ENCODE assay signal across 11 cellular contexts in the genomic region with DNA sequence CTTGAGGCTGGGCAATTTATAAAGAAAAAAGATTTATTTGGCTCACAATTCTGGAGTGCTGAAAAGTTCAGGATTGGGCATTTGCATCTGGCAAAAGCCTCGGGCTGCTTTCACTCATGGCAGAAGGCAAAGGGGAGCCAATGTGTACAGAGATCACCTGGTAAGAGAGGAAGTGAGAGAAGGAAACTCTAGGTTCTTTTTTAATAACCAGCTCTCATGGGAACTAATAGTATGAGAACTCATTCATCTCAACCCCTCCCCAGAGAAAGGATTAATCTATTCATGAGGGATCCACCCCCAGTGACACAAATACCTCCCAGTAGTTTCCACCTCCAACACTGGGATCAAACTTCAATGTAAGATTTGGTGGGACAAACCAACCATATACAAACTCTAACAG.
A peak's percentile ranks its signal among the peaks of the same experiment; 100 is the strongest.
DNase-seq lines count a peak whose midpoint lies in the region; ATAC-seq and TF ChIP-seq lines count a peak whose summit lies in the region.
"Had no signal": no experiment of that assay in that cellular context is flagged by ENCODE, and none has a peak within 500 bp of the region (broad histone marks: within the 10 kb centered on the region; RNA-seq: fewer than 3 reads in every experiment).

No MANE protein-coding gene starts in this region.

- H3K4me3 ChIP-seq in GM08714 (ENCODE audit: low read length) (peak overlapping the region; percentile 16; the same call in 1 of the 2 replicates), Loucy (ENCODE audit: low read length, poor library complexity, severe bottlenecking) (no peak overlapping the region)
- H3K4me3 ChIP-seq: SK-N-MC had no signal

- ATAC-seq in GM19397 (IDR thresholded peaks at IDR 0.05; ENCODE audit: unreplicated experiment), result peak; percentile 52
- peak; percentile 46 for ATAC-seq in HG02884 (IDR thresholded peaks at IDR 0.05; ENCODE audit: unreplicated experiment)

- peak overlapping the region; percentile 20 for H3K4me2 ChIP-seq in Loucy (ENCODE audit: low read depth, low read length, poor library complexity, severe bottlenecking)

- intact Hi-C loops in activated T-helper 2 cell treated with anti-CD3 and anti-CD28 coated beads, Interferon-gamma antibody, Interleukin-2, Interleukin-4, amounts not matched to agents 10 μg/mL and 5 μg/mL and 100 μg/mL, durations not matched to agents 14 hours and 24 hours and 36 hours (cut with micrococcal nuclease), result no loop called here

- no peaks in the 10 kb centered on the region for H3K27me3 ChIP-seq in Loucy (ENCODE audit: insufficient read depth, low read length, poor library complexity, severe bottlenecking)

- no peak for TF ChIP-seq CTCF in Loucy (conservative IDR thresholded peaks at IDR 0.05; ENCODE audit: low read length)

- H4K20me1 ChIP-seq in Loucy (ENCODE audit: insufficient read depth, low read length, poor library complexity, severe bottlenecking), result no peaks in the 10 kb centered on the region

- no peaks in the 10 kb centered on the region for H3K36me3 Mint-ChIP-seq in activated T-helper 2 cell treated with anti-CD3 and anti-CD28 coated beads, Interferon-gamma antibody, Interleukin-2, Interleukin-4, amounts not matched to agents 10 μg/mL and 5 μg/mL and 100 μg/mL, durations not matched to agents 14 hours and 24 hours and 36 hours (ENCODE audit: low read depth)

- H3K36me3 ChIP-seq in Loucy (ENCODE audit: insufficient read depth, low read length), result no peaks in the 10 kb centered on the region

- H3F3A ChIP-seq in Loucy (ENCODE audit: low read depth), result no peaks in the 10 kb centered on the region

- H3K79me2 ChIP-seq in Loucy (ENCODE audit: insufficient read depth, low read length), result no peaks in the 10 kb centered on the region

- H2AFZ ChIP-seq in Loucy (ENCODE audit: low read length), result peak overlapping the region; percentile 34; the same call in 1 of the 2 replicates

- H3K27ac Mint-ChIP-seq in activated T-helper 2 cell treated with anti-CD3 and anti-CD28 coated beads, Interferon-gamma antibody, Interleukin-2, Interleukin-4, amounts not matched to agents 10 μg/mL and 5 μg/mL and 100 μg/mL, durations not matched to agents 14 hours and 24 hours and 36 hours, result no peak overlapping the region

- H3K27me3 Mint-ChIP-seq in activated T-helper 2 cell treated with anti-CD3 and anti-CD28 coated beads, Interferon-gamma antibody, Interleukin-2, Interleukin-4, amounts not matched to agents 10 μg/mL and 5 μg/mL and 100 μg/mL, durations not matched to agents 14 hours and 24 hours and 36 hours (ENCODE audit: low read depth), result peaks cover 6% of the 10 kb centered on the region

- no peak overlapping the region for H3K9ac ChIP-seq in Loucy (ENCODE audit: low read depth, low read length, poor library complexity, severe bottlenecking)

- H3K4me1 ChIP-seq in Loucy (ENCODE audit: insufficient read depth, low read length, poor library complexity, severe bottlenecking), result peaks cover 37% of the 10 kb centered on the region

- no peaks in the 10 kb centered on the region for H3K9me3 Mint-ChIP-seq in activated T-helper 2 cell treated with anti-CD3 and anti-CD28 coated beads, Interferon-gamma antibody, Interleukin-2, Interleukin-4, amounts not matched to agents 10 μg/mL and 5 μg/mL and 100 μg/mL, durations not matched to agents 14 hours and 24 hours and 36 hours

- no peaks in the 10 kb centered on the region for H3K9me2 ChIP-seq in Loucy (replicated peaks; ENCODE audit: low read depth, low read length)

- H3K4me3 Mint-ChIP-seq in activated T-helper 2 cell treated with anti-CD3 and anti-CD28 coated beads, Interferon-gamma antibody, Interleukin-2, Interleukin-4, amounts not matched to agents 10 μg/mL and 5 μg/mL and 100 μg/mL, durations not matched to agents 14 hours and 24 hours and 36 hours (ENCODE audit: low read depth), result no peak overlapping the region

- no peaks in the 10 kb centered on the region for H3K9me3 ChIP-seq in Loucy (ENCODE audit: insufficient read depth, low read depth, low read length)

- no peak for DNase-seq in activated CD4-positive, alpha-beta T cell treated with anti-CD3 and anti-CD28 coated beads, Interleukin-2, amount 50 U/mL, for 4 hours
- no peak for DNase-seq in activated T-helper 2 cell treated with anti-CD3 and anti-CD28 coated beads, Interferon-gamma antibody, Interleukin-2, Interleukin-4, amounts not matched to agents 10 μg/mL and 5 μg/mL and 100 μg/mL, durations not matched to agents 14 hours and 24 hours and 36 hours (ENCODE audit: low spot score)
- no peak for DNase-seq in stimulated activated CD8-positive, alpha-beta memory T cell treated with anti-CD3 and anti-CD28 coated beads, Interleukin-4, amount 100 ng/mL, for 48 hours
- DNase-seq in GM19240 (ENCODE audit: insufficient read length, low spot score), result no peak
- DNase-seq: C1 segment of cervical spinal cord, H7 had no signal

- H3K4me1 Mint-ChIP-seq in activated T-helper 2 cell treated with anti-CD3 and anti-CD28 coated beads, Interferon-gamma antibody, Interleukin-2, Interleukin-4, amounts not matched to agents 10 μg/mL and 5 μg/mL and 100 μg/mL, durations not matched to agents 14 hours and 24 hours and 36 hours (ENCODE audit: low read depth), result no peaks in the 10 kb centered on the region
